In genomic region chr5:141564216-141564692, GRCh38 we compare ENCODE assay signal across 8 cellular contexts. TPM values are rescaled to one million over a fixed set of nuclear protein-coding genes. Genes with fewer than 3 reads are reported as not detected.
DNase-seq lines count a peak whose midpoint lies in the region; ATAC-seq and TF ChIP-seq lines count a peak whose summit lies in the region.

No MANE protein-coding gene starts in this region.

- TF ChIP-seq CTCF in C4-2B (conservative IDR thresholded peaks at IDR 0.05) (peak; percentile 99), choroid plexus epithelial cell (conservative IDR thresholded peaks at IDR 0.05; ENCODE audit: low read depth, low read length) (peak; percentile 84), left lung (IDR thresholded peaks at IDR 0.05) (peak; percentile 86 to 90)

- no peaks in the 10 kb centered on the region for H3K27me3 ChIP-seq in left lung

- peaks cover 14 to 44% of the 10 kb centered on the region in 2 donors for H3K4me1 ChIP-seq in left lung

- intact Hi-C loops in left lung (cut with DNase I): loop anchor here in 1 of 2 donors (10.0 kb wide), 2 partner anchors 149 to 219 kb away; partner anchors contain the start of genes PCDHGA10, PCDHGA3 and PCDHGB7

- H3K27ac ChIP-seq in C4-2B (peak overlapping the region; percentile 38; the same call in 1 of the 2 replicates), left lung (peak overlapping the region in 1 of 2 donors; percentile 60)

- H3K9me3 ChIP-seq in left lung: no peaks in the 10 kb centered on the region

- peaks cover 0 to 42% of the 10 kb centered on the region in 2 donors for H3K36me3 ChIP-seq in left lung

- H3K4me3 ChIP-seq in choroid plexus epithelial cell (ENCODE audit: low read depth, low read length): no peak overlapping the region
- H3K4me3 ChIP-seq in left lung: no peak overlapping the region

- DNase-seq in NCI-H345 treated with DMSO at 0.1 percent for 48 hours (lab: John Stamatoyannopoulos, UW; ENCODE audit: unreplicated experiment) (peak; percentile 74), choroid plexus epithelial cell (ENCODE audit: low read depth) (peak; percentile 98), left lung (no peak)
- DNase-seq in stimulated activated CD4-positive, alpha-beta T cell treated with anti-CD3 and anti-CD28 coated beads, Interleukin-4, amount 100 ng/mL, for 24 hours: peak; percentile 79

- ATAC-seq in GM19324 (IDR thresholded peaks at IDR 0.05; ENCODE audit: low FRiP score, unreplicated experiment): peak; percentile 91
- peak; percentile 94 for ATAC-seq in HG03439 (IDR thresholded peaks at IDR 0.05; ENCODE audit: unreplicated experiment)
- ATAC-seq in activated CD4-positive, CD25-positive, alpha-beta regulatory T cell treated with anti-CD3 and anti-CD28 coated beads, Interleukin-2, amount 50 U/mL, for 24 hours: peak; percentile 90 to 94
- peak; percentile 74 for ATAC-seq in left lung

RNA-seq across cellular contexts. Expression of gene DIAPH1, which starts 54.5 kb away (rescaled TPM):
- 100 to 1,000 TPM; 122 to 137 TPM for total RNA-seq in left lung

Comparison
In these comparisons a context has a peak if more than half of its experiments do, and no peak if none do; other contexts are left out.
1. DNase-seq: peak in NCI-H345 treated with DMSO at 0.1 percent for 48 hours (single experiment), choroid plexus epithelial cell (single experiment) and stimulated activated CD4-positive, alpha-beta T cell treated with anti-CD3 and anti-CD28 coated beads, Interleukin-4, amount 100 ng/mL, for 24 hours (single experiment); none in left lung (0 of 2).
2. Peak in every context shown above with its lines, with median percentiles within 50 percentile points of each other: CTCF ChIP-seq and ATAC-seq.